In genomic region chr2:68009526-68009925, GRCh38 we compare ENCODE assay signal across 31 cellular contexts.
"Had no signal": no experiment of that assay in that cellular context is flagged by ENCODE, and none has a peak within 500 bp of the region (broad histone marks: within the 10 kb centered on the region; RNA-seq: fewer than 3 reads in every experiment).

No MANE protein-coding gene starts in this region.

- H3K36me3 Mint-ChIP-seq: activated naive CD8-positive, alpha-beta T cell had no signal

- H3K4me3 Mint-ChIP-seq: activated B cell treated with CpG ODN at 0.5 μM for 24 hours; activated CD8-positive, alpha-beta T cell treated with anti-CD3 and anti-CD28 coated beads for 36 hours; activated naive CD8-positive, alpha-beta T cell; activated T-cell treated with anti-CD3 and anti-CD28 coated beads, Interleukin-2, amount 50 U/mL, for 4 hours; activated T-helper 17 cell treated with anti-CD3 and anti-CD28 coated beads, Interleukin-2, amount 50 U/mL, for 72 hours; effector memory CD8-positive, alpha-beta T cell; T-helper 17 cell; T-helper 2 cell treated with Interferon-gamma antibody and Interleukin-4, amounts not matched to agents 5 μg/mL and 100 μg/mL, for 36 hours had no signal

- H3K9me3 Mint-ChIP-seq: activated CD8-positive, alpha-beta T cell treated with anti-CD3 and anti-CD28 coated beads for 36 hours; activated T-cell treated with anti-CD3 and anti-CD28 coated beads, Interleukin-2, amount 50 U/mL, for 4 hours; activated T-helper 17 cell treated with anti-CD3 and anti-CD28 coated beads, Interleukin-2, amount 50 U/mL, for 72 hours; effector memory CD8-positive, alpha-beta T cell; T-helper 2 cell treated with Interferon-gamma antibody and Interleukin-4, amounts not matched to agents 5 μg/mL and 100 μg/mL, for 36 hours had no signal

- DNase-seq: activated B cell treated with CpG ODN at 0.5 μM for 24 hours; activated CD4-positive, alpha-beta T cell treated with anti-CD3 and anti-CD28 coated beads for 48 hours; activated CD4-positive, alpha-beta T cell treated with anti-CD3 and anti-CD28 coated beads, Interleukin-2, amount 50 U/mL, for 1 hour; activated CD4-positive, alpha-beta T cell treated with anti-CD3 and anti-CD28 coated beads, Interleukin-2, amount 50 U/mL, for 48 hours; activated CD8-positive, alpha-beta memory T cell treated with anti-CD3 and anti-CD28 coated beads for 24 hours; activated CD8-positive, alpha-beta T cell treated with anti-CD3 and anti-CD28 coated beads for 36 hours; activated effector memory CD4-positive, alpha-beta T cell treated with Interleukin-2 at 50 U/mL for 16 hours; activated gamma-delta T cell treated with Interleukin-2 at 50 U/mL for 16 hours; activated naive CD4-positive, alpha-beta T cell treated with anti-CD3 and anti-CD28 coated beads, Interleukin-2, amount 50 U/mL, for 16 hours; activated naive CD4-positive, alpha-beta T cell treated with Interleukin-2 at 50 U/mL for 16 hours; activated T-cell treated with anti-CD3 and anti-CD28 coated beads, Interleukin-2, amount 50 U/mL, for 4 hours; amygdala; aorta; body of pancreas; caudate nucleus; cortex of kidney; dermis blood vessel endothelial cell; effector CD4-positive, alpha-beta T cell; effector memory CD8-positive, alpha-beta T cell; erythroblast; foreskin melanocyte; T-helper 1 cell; T-helper 17 cell; T1000; WERI-Rb-1 had no signal

- H3K4me3 ChIP-seq: body of pancreas, esophagus muscularis mucosa, gastroesophageal sphincter had no signal

- H3K27ac Mint-ChIP-seq: activated B cell treated with CpG ODN at 0.5 μM for 24 hours; activated CD8-positive, alpha-beta T cell treated with anti-CD3 and anti-CD28 coated beads for 36 hours; activated naive CD8-positive, alpha-beta T cell; activated T-helper 17 cell treated with anti-CD3 and anti-CD28 coated beads, Interleukin-2, amount 50 U/mL, for 72 hours; effector memory CD8-positive, alpha-beta T cell; T-helper 17 cell; T-helper 2 cell treated with Interferon-gamma antibody and Interleukin-4, amounts not matched to agents 5 μg/mL and 100 μg/mL, for 36 hours had no signal

- H3K4me1 Mint-ChIP-seq: activated B cell treated with CpG ODN at 0.5 μM for 24 hours; activated T-helper 17 cell treated with anti-CD3 and anti-CD28 coated beads, Interleukin-2, amount 50 U/mL, for 72 hours; T-helper 17 cell had no signal

- H3K27me3 ChIP-seq: body of pancreas, esophagus muscularis mucosa, gastroesophageal sphincter had no signal

- H3K36me3 ChIP-seq: esophagus muscularis mucosa, gastroesophageal sphincter, WERI-Rb-1 had no signal

- H3K4me1 ChIP-seq: body of pancreas, esophagus muscularis mucosa, gastroesophageal sphincter had no signal

- H3K27ac ChIP-seq: body of pancreas, esophagus muscularis mucosa, gastroesophageal sphincter, WERI-Rb-1 had no signal

- H3K9me3 ChIP-seq: body of pancreas, gastroesophageal sphincter had no signal

- ATAC-seq: activated CD4-positive, CD25-positive, alpha-beta regulatory T cell treated with anti-CD3 and anti-CD28 coated beads, Interleukin-2, amount 50 U/mL, for 24 hours; activated CD8-positive, alpha-beta T cell treated with anti-CD3 and anti-CD28 coated beads for 36 hours; activated T-cell treated with anti-CD3 and anti-CD28 coated beads, Interleukin-2, amount 50 U/mL, for 4 hours; activated T-helper 17 cell treated with anti-CD3 and anti-CD28 coated beads, Interleukin-2, amount 50 U/mL, for 72 hours; body of pancreas; effector memory CD8-positive, alpha-beta T cell; gastroesophageal sphincter; T-helper 17 cell had no signal
